ENCODE assay signal across 8 cellular contexts in the genomic region with DNA sequence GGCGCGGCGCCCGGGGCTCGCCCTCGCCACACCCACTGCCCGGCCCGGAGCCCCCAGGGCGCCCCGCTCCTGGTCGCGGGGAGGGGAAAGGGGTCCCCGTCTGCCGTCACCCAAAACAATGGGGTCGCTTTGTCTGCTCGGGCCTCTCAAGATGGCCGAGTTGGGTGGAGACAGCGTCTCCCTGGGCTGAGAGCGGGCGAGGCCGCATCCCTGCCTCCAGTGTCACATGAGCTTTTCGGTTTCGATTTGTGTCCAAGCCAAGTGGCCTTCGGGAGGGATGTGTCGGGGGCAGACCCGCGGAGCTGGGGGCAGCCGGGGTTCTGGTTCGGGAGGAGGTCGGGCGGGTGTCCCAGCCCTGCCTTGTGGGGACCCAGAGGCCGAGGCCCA.
DNase-seq lines count a peak whose midpoint lies in the region; ATAC-seq lines count a peak whose summit lies in the region.

No MANE protein-coding gene starts in this region.

- H3K27me3 Mint-ChIP-seq in stimulated activated naive B cell treated with anti-CD40 and anti-IgM and Interleukin-4, amounts not matched to agents 10 μg/mL and 1 μg/mL and 100 μg/mL, for 72 hours = no peaks in the 10 kb centered on the region

- H3K4me3 ChIP-seq in mucosa of stomach (ENCODE audit: low read length) = peak overlapping the region; percentile 92

- ATAC-seq in GM18873 (IDR thresholded peaks at IDR 0.05; ENCODE audit: low FRiP score, unreplicated experiment) (peak; percentile 26), HG03103 (IDR thresholded peaks at IDR 0.05; ENCODE audit: low read depth, unreplicated experiment) (peak; percentile 29)
- ATAC-seq in stimulated activated naive B cell treated with anti-CD40 and anti-IgM and Interleukin-4, amounts not matched to agents 10 μg/mL and 1 μg/mL and 100 μg/mL, for 72 hours (replicated peaks) = peak; percentile 58 to 59

- DNase-seq in AG08396 (ENCODE audit: low spot score) (peak; percentile 69), NCI-H69 (lab: John Stamatoyannopoulos, UW) (peak; percentile 73), activated T-cell treated with anti-CD3 and anti-CD28 coated beads for 48 hours (ENCODE audit: low read depth) (peak; percentile 53), epithelial cell of prostate (ENCODE audit: low read depth, low spot score) (peak; percentile 18)
- peak; percentile 56 for DNase-seq in stimulated activated naive B cell treated with anti-CD40 and anti-IgM and Interleukin-4, amounts not matched to agents 10 μg/mL and 1 μg/mL and 100 μg/mL, for 72 hours

- H3K27me3 ChIP-seq in mucosa of stomach (ENCODE audit: control insufficient read depth, insufficient read depth, low read length) = no peaks in the 10 kb centered on the region

- no peaks in the 10 kb centered on the region for H3K36me3 ChIP-seq in mucosa of stomach (ENCODE audit: control insufficient read depth, insufficient read depth, low read length)

- H3K9ac ChIP-seq in mucosa of stomach (ENCODE audit: low read length) = peak overlapping the region; percentile 93

- peak overlapping the region; percentile 96 for H3K27ac Mint-ChIP-seq in stimulated activated naive B cell treated with anti-CD40 and anti-IgM and Interleukin-4, amounts not matched to agents 10 μg/mL and 1 μg/mL and 100 μg/mL, for 72 hours

- peaks cover 13 to 18% of the 10 kb centered on the region in 2 donors for H3K36me3 Mint-ChIP-seq in stimulated activated naive B cell treated with anti-CD40 and anti-IgM and Interleukin-4, amounts not matched to agents 10 μg/mL and 1 μg/mL and 100 μg/mL, for 72 hours

- H3K4me1 Mint-ChIP-seq in stimulated activated naive B cell treated with anti-CD40 and anti-IgM and Interleukin-4, amounts not matched to agents 10 μg/mL and 1 μg/mL and 100 μg/mL, for 72 hours = peaks cover 23 to 49% of the 10 kb centered on the region in 2 donors

- peaks cover 37% of the 10 kb centered on the region for H3K4me1 ChIP-seq in mucosa of stomach (ENCODE audit: control insufficient read depth, insufficient read depth, low read length)

- no peaks in the 10 kb centered on the region for H3K9me3 Mint-ChIP-seq in stimulated activated naive B cell treated with anti-CD40 and anti-IgM and Interleukin-4, amounts not matched to agents 10 μg/mL and 1 μg/mL and 100 μg/mL, for 72 hours

- peak overlapping the region; percentile 94 to 98 for H3K4me3 Mint-ChIP-seq in stimulated activated naive B cell treated with anti-CD40 and anti-IgM and Interleukin-4, amounts not matched to agents 10 μg/mL and 1 μg/mL and 100 μg/mL, for 72 hours

- H3K9me3 ChIP-seq in mucosa of stomach (ENCODE audit: control insufficient read depth, low read length) = no peaks in the 10 kb centered on the region

- H3K27ac ChIP-seq in epithelial cell of prostate = peak overlapping the region; percentile 78

Comparison
In these comparisons a context has a peak if more than half of its experiments do, and no peak if none do; other contexts are left out.
1. Peak in every context shown above with its lines: DNase-seq, ATAC-seq, H3K4me3 ChIP-seq and H3K27ac ChIP-seq.
2. DNase-seq: peak in every context shown above with its lines; median percentile 73 in NCI-H69; 69 in AG08396; 56 in stimulated activated naive B cell treated with anti-CD40 and anti-IgM and Interleukin-4, amounts not matched to agents 10 μg/mL and 1 μg/mL and 100 μg/mL, for 72 hours; 53 in activated T-cell treated with anti-CD3 and anti-CD28 coated beads for 48 hours; 18 in epithelial cell of prostate.